Comparison of ENCODE assay signal across 1 cellular context in the genomic region with DNA sequence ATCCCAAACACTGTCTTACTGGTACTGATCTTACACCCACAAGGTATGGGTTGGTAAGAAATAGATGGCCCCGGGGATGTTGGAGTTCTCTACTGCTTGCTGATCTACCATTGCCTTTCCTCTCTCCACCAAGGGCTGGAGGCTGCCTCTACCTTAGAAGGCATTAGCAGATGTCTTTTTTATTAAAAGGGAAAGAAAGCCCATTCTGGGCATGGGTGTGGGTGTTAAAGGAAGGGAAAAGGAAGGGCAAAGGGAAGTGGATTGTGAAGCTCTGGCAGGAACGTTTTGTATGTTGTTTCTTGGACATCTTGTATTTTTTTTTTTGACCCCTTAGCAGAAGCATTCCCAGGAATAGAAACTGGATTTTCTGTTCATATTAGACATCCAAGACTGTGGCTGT.
TF ChIP-seq lines count a peak whose summit lies in the region.

No MANE protein-coding gene starts in this region.

TF ChIP-seq in HepG2, 621 proteins besides CTCF, POLR2A, EP300 and RAD21 (continued from another document):
- TF ChIP-seq, protein P1, sequence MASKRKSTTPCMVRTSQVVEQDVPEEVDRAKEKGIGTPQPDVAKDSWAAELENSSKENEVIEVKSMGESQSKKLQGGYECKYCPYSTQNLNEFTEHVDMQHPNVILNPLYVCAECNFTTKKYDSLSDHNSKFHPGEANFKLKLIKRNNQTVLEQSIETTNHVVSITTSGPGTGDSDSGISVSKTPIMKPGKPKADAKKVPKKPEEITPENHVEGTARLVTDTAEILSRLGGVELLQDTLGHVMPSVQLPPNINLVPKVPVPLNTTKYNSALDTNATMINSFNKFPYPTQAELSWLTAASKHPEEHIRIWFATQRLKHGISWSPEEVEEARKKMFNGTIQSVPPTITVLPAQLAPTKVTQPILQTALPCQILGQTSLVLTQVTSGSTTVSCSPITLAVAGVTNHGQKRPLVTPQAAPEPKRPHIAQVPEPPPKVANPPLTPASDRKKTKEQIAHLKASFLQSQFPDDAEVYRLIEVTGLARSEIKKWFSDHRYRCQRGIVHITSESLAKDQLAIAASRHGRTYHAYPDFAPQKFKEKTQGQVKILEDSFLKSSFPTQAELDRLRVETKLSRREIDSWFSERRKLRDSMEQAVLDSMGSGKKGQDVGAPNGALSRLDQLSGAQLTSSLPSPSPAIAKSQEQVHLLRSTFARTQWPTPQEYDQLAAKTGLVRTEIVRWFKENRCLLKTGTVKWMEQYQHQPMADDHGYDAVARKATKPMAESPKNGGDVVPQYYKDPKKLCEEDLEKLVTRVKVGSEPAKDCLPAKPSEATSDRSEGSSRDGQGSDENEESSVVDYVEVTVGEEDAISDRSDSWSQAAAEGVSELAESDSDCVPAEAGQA (IDR thresholded peaks at IDR 0.05; ENCODE audit: low read depth), result no peak
- TF ChIP-seq, protein P1 (CRISPR knock-in tag; IDR thresholded peaks at IDR 0.05; ENCODE audit: borderline replicate concordance), result no peak
- TF ChIP-seq, protein P2, sequence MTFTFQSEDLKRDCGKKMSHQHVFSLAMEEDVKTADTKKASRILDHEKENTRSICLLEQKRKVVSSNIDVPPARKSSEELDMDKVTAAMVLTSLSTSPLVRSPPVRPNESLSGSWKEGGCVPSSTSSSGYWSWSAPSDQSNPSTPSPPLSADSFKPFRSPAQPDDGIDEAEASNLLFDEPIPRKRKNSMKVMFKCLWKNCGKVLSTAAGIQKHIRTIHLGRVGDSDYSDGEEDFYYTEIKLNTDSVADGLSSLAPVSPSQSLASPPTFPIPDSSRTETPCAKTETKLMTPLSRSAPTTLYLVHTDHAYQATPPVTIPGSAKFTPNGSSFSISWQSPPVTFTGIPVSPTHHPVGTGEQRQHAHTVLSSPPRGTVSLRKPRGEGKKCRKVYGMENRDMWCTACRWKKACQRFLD (CRISPR knock-in tag; IDR thresholded peaks at IDR 0.05; ENCODE audit: borderline replicate concordance), result no peak
- TF ChIP-seq CHCHD3 (CRISPR knock-in tag; IDR thresholded peaks at IDR 0.05), result no peak
- no peak for TF ChIP-seq SOX5 (CRISPR knock-in tag; IDR thresholded peaks at IDR 0.05; ENCODE audit: borderline replicate concordance)
- no peak for TF ChIP-seq ZNF816 (CRISPR knock-in tag; IDR thresholded peaks at IDR 0.05; ENCODE audit: borderline replicate concordance)
- TF ChIP-seq ZNF160 (CRISPR knock-in tag; IDR thresholded peaks at IDR 0.05), result no peak
- no peak for TF ChIP-seq SMYD3 (CRISPR knock-in tag; IDR thresholded peaks at IDR 0.05)
- no peak for TF ChIP-seq CENPT (CRISPR knock-in tag; IDR thresholded peaks at IDR 0.05; ENCODE audit: low read depth)
- no peak for TF ChIP-seq MED13 (CRISPR knock-in tag; IDR thresholded peaks at IDR 0.05)
- no peak for TF ChIP-seq ZNF605 (CRISPR knock-in tag; IDR thresholded peaks at IDR 0.05)
- TF ChIP-seq, protein P3, sequence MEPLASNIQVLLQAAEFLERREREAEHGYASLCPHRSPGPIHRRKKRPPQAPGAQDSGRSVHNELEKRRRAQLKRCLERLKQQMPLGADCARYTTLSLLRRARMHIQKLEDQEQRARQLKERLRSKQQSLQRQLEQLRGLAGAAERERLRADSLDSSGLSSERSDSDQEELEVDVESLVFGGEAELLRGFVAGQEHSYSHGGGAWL (CRISPR knock-in tag; IDR thresholded peaks at IDR 0.05), result no peak
- TF ChIP-seq AHR (CRISPR knock-in tag; IDR thresholded peaks at IDR 0.05), result no peak
TF ChIP-seq in HepG2: peak in this region for 0.
